2 cellular contexts compared by ENCODE assay signal in the genomic region with DNA sequence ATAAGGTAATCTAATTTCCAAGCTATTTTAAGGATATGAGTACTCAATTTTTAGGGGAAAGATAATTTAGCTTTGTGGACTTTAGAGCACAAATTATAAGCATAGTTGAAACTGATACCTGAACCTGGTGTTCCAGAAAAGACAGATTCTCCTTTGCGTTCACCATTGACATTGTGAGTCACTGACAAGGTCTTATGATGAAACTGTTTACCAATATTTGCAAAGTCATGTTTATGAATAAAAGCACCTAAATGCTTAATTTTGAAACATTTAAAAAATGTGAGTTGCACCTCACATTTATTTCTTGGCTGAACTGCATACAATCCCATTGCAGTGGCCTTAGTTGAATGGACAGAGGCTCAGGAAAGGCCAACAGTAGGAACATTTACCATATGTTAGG.
TF ChIP-seq lines count a peak whose summit lies in the region.

No MANE protein-coding gene starts in this region.

TF ChIP-seq in GM23338, 12 proteins besides CTCF, POLR2A, EP300 and RAD21 (continued from another document):
- TF ChIP-seq ZNF462 (CRISPR knock-in tag; IDR thresholded peaks at IDR 0.05), result no peak
- no peak for TF ChIP-seq ZNF114 (CRISPR knock-in tag; IDR thresholded peaks at IDR 0.05)
- no peak for TF ChIP-seq NANOG (IDR thresholded peaks at IDR 0.05; ENCODE audit: borderline replicate concordance)
- TF ChIP-seq, protein P1, sequence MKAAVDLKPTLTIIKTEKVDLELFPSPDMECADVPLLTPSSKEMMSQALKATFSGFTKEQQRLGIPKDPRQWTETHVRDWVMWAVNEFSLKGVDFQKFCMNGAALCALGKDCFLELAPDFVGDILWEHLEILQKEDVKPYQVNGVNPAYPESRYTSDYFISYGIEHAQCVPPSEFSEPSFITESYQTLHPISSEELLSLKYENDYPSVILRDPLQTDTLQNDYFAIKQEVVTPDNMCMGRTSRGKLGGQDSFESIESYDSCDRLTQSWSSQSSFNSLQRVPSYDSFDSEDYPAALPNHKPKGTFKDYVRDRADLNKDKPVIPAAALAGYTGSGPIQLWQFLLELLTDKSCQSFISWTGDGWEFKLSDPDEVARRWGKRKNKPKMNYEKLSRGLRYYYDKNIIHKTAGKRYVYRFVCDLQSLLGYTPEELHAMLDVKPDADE (IDR thresholded peaks at IDR 0.05), result no peak
- no peak for TF ChIP-seq REST (IDR thresholded peaks at IDR 0.05; ENCODE audit: unreplicated experiment)
- TF ChIP-seq STAT1 (IDR thresholded peaks at IDR 0.05; ENCODE audit: unreplicated experiment), result no peak
- TF ChIP-seq EZH2 (IDR thresholded peaks at IDR 0.05; ENCODE audit: low read depth, unreplicated experiment), result no peak
TF ChIP-seq in GM23338: peak in this region for 0.

TF ChIP-seq in WTC11, 78 proteins besides CTCF, POLR2A, EP300 and RAD21 (continued from another document):
- TF ChIP-seq AFF4 (CRISPR knock-in tag; IDR thresholded peaks at IDR 0.05; ENCODE audit: borderline replicate concordance) (no peak), FOXJ3 (CRISPR knock-in tag; IDR thresholded peaks at IDR 0.05; ENCODE audit: borderline replicate concordance) (no peak), ZNF219 (CRISPR knock-in tag; IDR thresholded peaks at IDR 0.05; ENCODE audit: borderline replicate concordance) (no peak)
- TF ChIP-seq, protein P2, sequence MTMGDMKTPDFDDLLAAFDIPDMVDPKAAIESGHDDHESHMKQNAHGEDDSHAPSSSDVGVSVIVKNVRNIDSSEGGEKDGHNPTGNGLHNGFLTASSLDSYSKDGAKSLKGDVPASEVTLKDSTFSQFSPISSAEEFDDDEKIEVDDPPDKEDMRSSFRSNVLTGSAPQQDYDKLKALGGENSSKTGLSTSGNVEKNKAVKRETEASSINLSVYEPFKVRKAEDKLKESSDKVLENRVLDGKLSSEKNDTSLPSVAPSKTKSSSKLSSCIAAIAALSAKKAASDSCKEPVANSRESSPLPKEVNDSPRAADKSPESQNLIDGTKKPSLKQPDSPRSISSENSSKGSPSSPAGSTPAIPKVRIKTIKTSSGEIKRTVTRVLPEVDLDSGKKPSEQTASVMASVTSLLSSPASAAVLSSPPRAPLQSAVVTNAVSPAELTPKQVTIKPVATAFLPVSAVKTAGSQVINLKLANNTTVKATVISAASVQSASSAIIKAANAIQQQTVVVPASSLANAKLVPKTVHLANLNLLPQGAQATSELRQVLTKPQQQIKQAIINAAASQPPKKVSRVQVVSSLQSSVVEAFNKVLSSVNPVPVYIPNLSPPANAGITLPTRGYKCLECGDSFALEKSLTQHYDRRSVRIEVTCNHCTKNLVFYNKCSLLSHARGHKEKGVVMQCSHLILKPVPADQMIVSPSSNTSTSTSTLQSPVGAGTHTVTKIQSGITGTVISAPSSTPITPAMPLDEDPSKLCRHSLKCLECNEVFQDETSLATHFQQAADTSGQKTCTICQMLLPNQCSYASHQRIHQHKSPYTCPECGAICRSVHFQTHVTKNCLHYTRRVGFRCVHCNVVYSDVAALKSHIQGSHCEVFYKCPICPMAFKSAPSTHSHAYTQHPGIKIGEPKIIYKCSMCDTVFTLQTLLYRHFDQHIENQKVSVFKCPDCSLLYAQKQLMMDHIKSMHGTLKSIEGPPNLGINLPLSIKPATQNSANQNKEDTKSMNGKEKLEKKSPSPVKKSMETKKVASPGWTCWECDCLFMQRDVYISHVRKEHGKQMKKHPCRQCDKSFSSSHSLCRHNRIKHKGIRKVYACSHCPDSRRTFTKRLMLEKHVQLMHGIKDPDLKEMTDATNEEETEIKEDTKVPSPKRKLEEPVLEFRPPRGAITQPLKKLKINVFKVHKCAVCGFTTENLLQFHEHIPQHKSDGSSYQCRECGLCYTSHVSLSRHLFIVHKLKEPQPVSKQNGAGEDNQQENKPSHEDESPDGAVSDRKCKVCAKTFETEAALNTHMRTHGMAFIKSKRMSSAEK (CRISPR knock-in tag; IDR thresholded peaks at IDR 0.05; ENCODE audit: borderline replicate concordance), result no peak
TF ChIP-seq in WTC11: peak in this region for 0.
